In genomic region chr19:35013047-35013819, GRCh38 we compare ENCODE assay signal across 1 cellular context.
A peak's percentile ranks its signal among the peaks of the same experiment; 100 is the strongest.
TF ChIP-seq lines count a peak whose summit lies in the region.

No MANE protein-coding gene starts in this region.

TF ChIP-seq in A549, 52 proteins besides CTCF, POLR2A, EP300 and RAD21 (continued from another document):
- TF ChIP-seq PBX3 (IDR thresholded peaks at IDR 0.05) (peak; percentile 41; the same call in 1 of the 2 replicates), E2F6 (IDR thresholded peaks at IDR 0.05; ENCODE audit: borderline replicate concordance, low read depth) (no peak), MAX (IDR thresholded peaks at IDR 0.05) (no peak), CHD4 (IDR thresholded peaks at IDR 0.05; ENCODE audit: borderline replicate concordance) (no peak), POLR2AphosphoS2 (conservative IDR thresholded peaks at IDR 0.05; ENCODE audit: low read length) (peak; percentile 96), CBX2 (IDR thresholded peaks at IDR 0.05; ENCODE audit: borderline replicate concordance, low read depth) (no peak), BCL3 (IDR thresholded peaks at IDR 0.05) (0 out of 3 replicates have a peak, but pooled peaks have one; percentile 36), ATOH8 (CRISPR knock-in tag; IDR thresholded peaks at IDR 0.05; ENCODE audit: low read depth) (no peak), ZC3H11A (IDR thresholded peaks at IDR 0.05) (no peak), ZFP36 (IDR thresholded peaks at IDR 0.05; ENCODE audit: borderline replicate concordance, partially characterized antibody) (no peak), SREBF2 (IDR thresholded peaks at IDR 0.05) (no peak), ELK1 (IDR thresholded peaks at IDR 0.05; ENCODE audit: low read depth, low read length) (no peak), MAFK (IDR thresholded peaks at IDR 0.05; ENCODE audit: partially characterized antibody) (no peak), TFCP2L1 (CRISPR knock-in tag; IDR thresholded peaks at IDR 0.05) (peak; percentile 80; the same call in 1 of the 2 replicates), NFE2L2 (conservative IDR thresholded peaks at IDR 0.05; ENCODE audit: low read length) (no peak), HOXB13 (CRISPR knock-in tag; IDR thresholded peaks at IDR 0.05; ENCODE audit: low read depth) (no peak), MYC (IDR thresholded peaks at IDR 0.05; ENCODE audit: borderline replicate concordance, low read length) (no peak; the same call in 1 of the 2 replicates), TP53 (CRISPR knock-in tag; IDR thresholded peaks at IDR 0.05) (peak; percentile 84; the same call in 1 of the 2 replicates), HDAC2 (IDR thresholded peaks at IDR 0.05) (no peak), BHLHE40 (IDR thresholded peaks at IDR 0.05; ENCODE audit: low read depth, low read length) (no peak), EHMT2 (IDR thresholded peaks at IDR 0.05; ENCODE audit: low read depth) (no peak), PHF8 (IDR thresholded peaks at IDR 0.05; ENCODE audit: borderline replicate concordance, low read depth) (no peak), RARB (CRISPR knock-in tag; IDR thresholded peaks at IDR 0.05) (peak; percentile 60; the same call in 1 of the 2 replicates), EHF (CRISPR knock-in tag; IDR thresholded peaks at IDR 0.05) (0 out of 2 replicates have a peak, but pooled peaks have one; percentile 17), ESRRA (IDR thresholded peaks at IDR 0.05; ENCODE audit: borderline replicate concordance, low read length) (no peak), FOSB (CRISPR knock-in tag; IDR thresholded peaks at IDR 0.05) (no peak), ZNF302 (CRISPR knock-in tag; IDR thresholded peaks at IDR 0.05) (no peak), HOXA7 (CRISPR knock-in tag; IDR thresholded peaks at IDR 0.05) (peak; percentile 76; the same call in 1 of the 2 replicates), MAZ (IDR thresholded peaks at IDR 0.05; ENCODE audit: borderline replicate concordance, low read depth, low read length) (no peak), HMGXB4 (CRISPR knock-in tag; IDR thresholded peaks at IDR 0.05; ENCODE audit: borderline replicate concordance) (0 out of 2 replicates have a peak, but pooled peaks have one; percentile 51), NR3C1 (IDR thresholded peaks at IDR 0.05) (no peak), HES2 (IDR thresholded peaks at IDR 0.05) (no peak), CBX8 (IDR thresholded peaks at IDR 0.05) (no peak), SMC3 (IDR thresholded peaks at IDR 0.05) (peak; percentile 99), HOXB5 (CRISPR knock-in tag; IDR thresholded peaks at IDR 0.05) (no peak), GATA3 (IDR thresholded peaks at IDR 0.05; ENCODE audit: borderline replicate concordance) (0 out of 2 replicates have a peak, but pooled peaks have one; percentile 43), FOSL2 (IDR thresholded peaks at IDR 0.05) (no peak), FOSL2 (CRISPR knock-in tag; IDR thresholded peaks at IDR 0.05) (no peak), USF2 (IDR thresholded peaks at IDR 0.05) (no peak), CEBPB (IDR thresholded peaks at IDR 0.05) (no peak), REST (IDR thresholded peaks at IDR 0.05) (no peak), RFX5 (IDR thresholded peaks at IDR 0.05) (no peak), RNF2 (IDR thresholded peaks at IDR 0.05; ENCODE audit: borderline replicate concordance, low read depth) (no peak), CHD2 (IDR thresholded peaks at IDR 0.05; ENCODE audit: low read length, partially characterized antibody) (no peak), JUNB (IDR thresholded peaks at IDR 0.05) (no peak), JUN (IDR thresholded peaks at IDR 0.05) (peak in 1 of 2 experiments; percentile 53; a peak in 1 of 5 replicates), ZSCAN20 (CRISPR knock-in tag; IDR thresholded peaks at IDR 0.05) (no peak), NPAS2 (CRISPR knock-in tag; IDR thresholded peaks at IDR 0.05; ENCODE audit: borderline replicate concordance) (no peak)
